In genomic region chr2:218892693-218893348, GRCh38 we compare ENCODE assay signal across 9 cellular contexts. TPM values are rescaled to one million over a fixed set of nuclear protein-coding genes. Genes with fewer than 3 reads are reported as not detected.
A peak's percentile ranks its signal among the peaks of the same experiment; 100 is the strongest.
DNase-seq lines count a peak whose midpoint lies in the region; ATAC-seq, FAIRE-seq and TF ChIP-seq lines count a peak whose summit lies in the region.
"Had no signal": no experiment of that assay in that cellular context is flagged by ENCODE, and none has a peak within 500 bp of the region (broad histone marks: within the 10 kb centered on the region; RNA-seq: fewer than 3 reads in every experiment).

No MANE protein-coding gene starts in this region.

- no peak overlapping the region for H3K4me3 ChIP-seq in endothelial cell of umbilical vein (replicated peaks in 1 of 3; ENCODE audit: insufficient read depth in 1 of 3, low read depth in 1 of 3, low read length in 3 of 3)

- no peaks in the 10 kb centered on the region for H3K27me3 Mint-ChIP-seq in naive B cell

- CTCF ChIA-PET in endothelial cell of umbilical vein (lab: Charles Lee), result interaction anchor here (0.7 to 10.0 kb wide), 10 partner anchors 9 to 227 kb away, joined by 3 to 362 read pairs (median 4); partner anchors contain the start of gene WNT10A

- peak overlapping the region; percentile 57 for H2AFZ ChIP-seq in endothelial cell of umbilical vein (ENCODE audit: low read depth, low read length)

- H3K9me3 ChIP-seq in endothelial cell of umbilical vein (replicated peaks; ENCODE audit: control insufficient read depth, insufficient read depth, low read length), result no peaks in the 10 kb centered on the region

- dilution Hi-C loops in endothelial cell of umbilical vein (cut with MboI; ENCODE audit: extremely low pct_ligation_motif_present, low sequenced_read_pairs), result no loop called here

- H3K9me1 ChIP-seq in endothelial cell of umbilical vein (replicated peaks; ENCODE audit: control insufficient read depth, extremely low read depth, insufficient read depth, low read length), result no peaks in the 10 kb centered on the region

- no peaks in the 10 kb centered on the region for H4K20me1 ChIP-seq in endothelial cell of umbilical vein (replicated peaks; ENCODE audit: control insufficient read depth, extremely low read depth, insufficient read depth, low read length)

- FAIRE-seq in GM19239 (lab: Jason Lieb, UNC) (peak; percentile 87), endothelial cell of umbilical vein (lab: Jason Lieb, UNC) (no peak)

- H3K36me3 Mint-ChIP-seq in naive B cell, result no peaks in the 10 kb centered on the region

- peak; percentile 50 for ATAC-seq in HG03432 (IDR thresholded peaks at IDR 0.05; ENCODE audit: unreplicated experiment)
- peak; percentile 64 to 65 for ATAC-seq in naive B cell (ENCODE audit: low read depth in 2 of 2)

- no peak overlapping the region for H3K9ac ChIP-seq in endothelial cell of umbilical vein (replicated peaks; ENCODE audit: extremely low read depth, insufficient read depth, low read length)

- no peaks in the 10 kb centered on the region for H3K79me2 ChIP-seq in endothelial cell of umbilical vein (ENCODE audit: control insufficient read depth, insufficient read depth, low read length)

- H3K4me1 ChIP-seq in endothelial cell of umbilical vein (ENCODE audit: control insufficient read depth, extremely low read depth, insufficient read depth, low read length), result no peaks in the 10 kb centered on the region

- TF ChIP-seq CTCF in endothelial cell of umbilical vein (IDR thresholded peaks at IDR 0.05; ENCODE audit: extremely low read depth in 1 of 2, insufficient read depth in 1 of 2, low read depth in 1 of 2, low read length in 2 of 2), result peak; percentile 44 to 58

- H3K27ac Mint-ChIP-seq in naive B cell, result peak overlapping the region; percentile 97 to 100 (median 100)

- H3K27me3 ChIP-seq in endothelial cell of umbilical vein (ENCODE audit: control insufficient read depth in 2 of 2, insufficient read depth in 2 of 2, low read length in 2 of 2), result peaks cover 73 to 78% of the 10 kb centered on the region in 2 experiments

- POLR2A ChIA-PET in endothelial cell of umbilical vein (lab: Charles Lee), result interaction anchor here (0.9 kb wide), 1 partner anchor 10 kb away, joined by 3 read pairs; no protein-coding TSS in a partner anchor

- intact Hi-C loops in endothelial cell of umbilical vein (cut with micrococcal nuclease), result no loop called here

- peak; percentile 84 for DNase-seq in CD1c-positive myeloid dendritic cell (ENCODE audit: extremely low spot score)
- DNase-seq in GM19239 (ENCODE audit: insufficient read length, low spot score), result peak; percentile 74
- DNase-seq in NK-92 (lab: John Stamatoyannopoulos, UW; ENCODE audit: unreplicated experiment), result peak; percentile 15
- peak; percentile 66 to 75 for DNase-seq in activated CD8-positive, alpha-beta memory T cell treated with anti-CD3 and anti-CD28 coated beads for 4 hours (ENCODE audit: low read depth in 2 of 2)
- DNase-seq in endothelial cell of umbilical vein (ENCODE audit: low read depth, low spot score), result peak; percentile 57
- peak; percentile 97 for DNase-seq in naive B cell
- peak; percentile 68 to 77 for DNase-seq in stimulated activated CD8-positive, alpha-beta memory T cell treated with anti-CD3 and anti-CD28 coated beads, Interleukin-7, amount 100 ng/mL, for 48 hours (ENCODE audit: extremely low read depth in 1 of 2, low read depth in 1 of 2)

- H3K4me2 ChIP-seq in endothelial cell of umbilical vein (ENCODE audit: insufficient read depth, low read length), result peak overlapping the region; percentile 6

- TF ChIP-seq POLR2A in endothelial cell of umbilical vein (IDR thresholded peaks at IDR 0.05; ENCODE audit: low read depth, low read length), result no peak

- no peaks in the 10 kb centered on the region for H3K9me3 Mint-ChIP-seq in naive B cell

- H3K4me3 Mint-ChIP-seq in naive B cell, result peak overlapping the region; percentile 78 to 94 (median 88)

- H3K27ac ChIP-seq in endothelial cell of umbilical vein (ENCODE audit: insufficient read depth, low read depth, low read length), result no peak overlapping the region

- H3K36me3 ChIP-seq in endothelial cell of umbilical vein (ENCODE audit: control insufficient read depth in 2 of 2, extremely low read depth in 1 of 2, insufficient read depth in 2 of 2, low read length in 2 of 2), result no peaks in the 10 kb centered on the region

- peaks cover 54 to 62% (median 59%) of the 10 kb centered on the region in 3 donors for H3K4me1 Mint-ChIP-seq in naive B cell

- no TSS peak for BruUV-seq in endothelial cell of umbilical vein (replicated peaks; lab: Mats Ljungman, UMichigan)

TF ChIP-seq in endothelial cell of umbilical vein, 7 proteins besides CTCF, POLR2A, EP300 and RAD21:
- TF ChIP-seq POLR2AphosphoS5 (IDR thresholded peaks at IDR 0.05; ENCODE audit: insufficient read depth, low read depth, low read length) (peak; percentile 40), EZH2 (IDR thresholded peaks at IDR 0.05; ENCODE audit: borderline replicate concordance, low read depth, low read length, severe bottlenecking) (peak; percentile 17), MYC (IDR thresholded peaks at IDR 0.05; ENCODE audit: low read depth, low read length) (no peak)

RNA-seq across cellular contexts. Expression of gene WNT10A, which starts 12.2 kb away (rescaled TPM):
- not detected in 2 replicates for total RNA-seq in endothelial cell of umbilical vein
- polyA plus RNA-seq in endothelial cell of umbilical vein, result not detected in 2 replicates
- polyA plus RNA-seq in endothelial cell of umbilical vein (2011; cell fraction: cytosol; rRNA removed), result not detected in 2 replicates
- not detected in 2 replicates for polyA plus RNA-seq in endothelial cell of umbilical vein (2011; cell fraction: nucleus; rRNA removed)
- polyA plus RNA-seq in endothelial cell of umbilical vein (2012), result not detected in 2 replicates
- polyA minus RNA-seq in endothelial cell of umbilical vein, result not detected in 2 replicates
- polyA minus RNA-seq in endothelial cell of umbilical vein (2011; cell fraction: cytosol; rRNA and poly(A)+ RNA removed), result not detected
- polyA minus RNA-seq in endothelial cell of umbilical vein (2011; cell fraction: nucleus; rRNA and poly(A)+ RNA removed), result not detected in 2 replicates
- polyA plus RNA-seq in naive B cell (ENCODE audit: low read depth in 6 of 6), result 10 to 100 TPM in 3 of 6 donors, 1 to 10 TPM in 3; 6.4 to 23.9 (median 10.7) TPM
- total RNA-seq: dermis microvascular lymphatic vessel endothelial cell had no signal

RNA-seq across cellular contexts. Expression of gene WNT6, which starts 33.2 kb away (rescaled TPM):
- not detected in 2 replicates for total RNA-seq in endothelial cell of umbilical vein
- polyA plus RNA-seq in endothelial cell of umbilical vein, result not detected in 2 replicates
- not detected in 2 replicates for polyA plus RNA-seq in endothelial cell of umbilical vein (2011; cell fraction: cytosol; rRNA removed)
- not detected in 2 replicates for polyA plus RNA-seq in endothelial cell of umbilical vein (2011; cell fraction: nucleus; rRNA removed)
- polyA plus RNA-seq in endothelial cell of umbilical vein (2012), result not detected in 2 replicates
- polyA minus RNA-seq in endothelial cell of umbilical vein, result not detected in 2 replicates
- 0.72 TPM for polyA minus RNA-seq in endothelial cell of umbilical vein (2011; cell fraction: cytosol; rRNA and poly(A)+ RNA removed)
- not detected in 2 replicates for polyA minus RNA-seq in endothelial cell of umbilical vein (2011; cell fraction: nucleus; rRNA and poly(A)+ RNA removed)
- under 1 TPM in 4 of 6 donors, not detected in 2; 0.44 to 0.79 (median 0.57) TPM for polyA plus RNA-seq in naive B cell (ENCODE audit: low read depth in 6 of 6)
- total RNA-seq: dermis microvascular lymphatic vessel endothelial cell had no signal

Comparison
In these comparisons a context has a peak if more than half of its experiments do, and no peak if none do; other contexts are left out.
1. DNase-seq: peak in every context shown above with its lines; median percentile 97 in naive B cell; 84 in CD1c-positive myeloid dendritic cell; 74 in GM19239; 72 in stimulated activated CD8-positive, alpha-beta memory T cell treated with anti-CD3 and anti-CD28 coated beads, Interleukin-7, amount 100 ng/mL, for 48 hours; 70 in activated CD8-positive, alpha-beta memory T cell treated with anti-CD3 and anti-CD28 coated beads for 4 hours; 57 in endothelial cell of umbilical vein; 15 in NK-92.
2. RNA of gene WNT10A, which starts 12.2 kb away (polyA plus RNA-seq): 6.4 to 23.9 TPM in naive B cell; not detected in endothelial cell of umbilical vein; every median in the first group is over 4 times any median in the second.